ENCODE assay signal across 8 cellular contexts in genomic region chr7:151632750-151633515, GRCh38.
DNase-seq lines count a peak whose midpoint lies in the region; ATAC-seq, FAIRE-seq and TF ChIP-seq lines count a peak whose summit lies in the region.

No MANE protein-coding gene starts in this region.

- H3K4me3 ChIP-seq in AG04449 (ENCODE audit: low read depth, low read length) (peak overlapping the region; percentile 85), K562 (peak overlapping the region; percentile 37)

- BruUV-seq in K562 (replicated peaks; lab: Mats Ljungman, UMichigan) = no TSS peak

- H3K9me3 ChIP-seq in K562 (replicated peaks; ENCODE audit: control insufficient read depth, insufficient read depth, low read depth, low read length) = no peaks in the 10 kb centered on the region

- in situ Hi-C loops in K562 (cut with MboI) = no loop called here

- H3K27ac ChIP-seq in K562 (ENCODE audit: extremely low read depth, low read depth, low read length) = no peak overlapping the region

- H3K9me3 Mint-ChIP-seq in T-helper 2 cell treated with Interferon-gamma antibody and Interleukin-4, amounts not matched to agents 5 μg/mL and 100 μg/mL, for 36 hours = peaks cover 5% of the 10 kb centered on the region

- H3K4me3 Mint-ChIP-seq in T-helper 2 cell treated with Interferon-gamma antibody and Interleukin-4, amounts not matched to agents 5 μg/mL and 100 μg/mL, for 36 hours = peak overlapping the region; percentile 98

- no peaks in the 10 kb centered on the region for H3K27me3 Mint-ChIP-seq in T-helper 2 cell treated with Interferon-gamma antibody and Interleukin-4, amounts not matched to agents 5 μg/mL and 100 μg/mL, for 36 hours (ENCODE audit: low read depth)

- H3K4me2 ChIP-seq in K562 (ENCODE audit: insufficient read depth, low read length) = peak overlapping the region; percentile 47

- TF ChIP-seq RAD21 in K562 (CRISPR knock-in tag; conservative IDR thresholded peaks at IDR 0.05 in 1 of 2, IDR thresholded peaks at IDR 0.05 in 1 of 2) = no peak

- no peak for DNase-seq in AG04449 (ENCODE audit: low read depth, low spot score)
- peak; percentile 59 for DNase-seq in T-helper 2 cell treated with Interferon-gamma antibody and Interleukin-4, amounts not matched to agents 5 μg/mL and 100 μg/mL, for 36 hours (ENCODE audit: low spot score)
- DNase-seq in K562 (ENCODE audit: extremely low read depth in 1 of 4, low spot score in 3 of 4) = peak in 2 of 4 experiments; percentile 48 to 62
- DNase-seq in iPS-NIHi7 (ENCODE audit: extremely low spot score) = peak; percentile 43
- DNase-seq in stimulated activated CD4-positive, alpha-beta T cell treated with anti-CD3 and anti-CD28 coated beads, Interleukin-15, amount 100 ng/mL, for 1 hour (ENCODE audit: low read depth in 1 of 2, low spot score in 1 of 2) = peak; percentile 7 to 38
- DNase-seq in GOT3 (lab: John Stamatoyannopoulos, UW) = no peak

- 7% methylated on average over 28 of the region's 28 CpGs for WGBS in K562 (ENCODE audit: insufficient coverage, low coverage, missing lambda C conversion rate)

- peak; percentile 68 for FAIRE-seq in K562 (lab: Jason Lieb, UNC)

- TF ChIP-seq CTCF in AG04449 (IDR thresholded peaks at IDR 0.05; ENCODE audit: insufficient read depth, low read length, missing control alignments) (no peak), K562 (IDR thresholded peaks at IDR 0.05 in 2 of 3, conservative IDR thresholded peaks at IDR 0.05 in 1 of 3; ENCODE audit: insufficient read depth in 2 of 3, low read depth in 1 of 3, low read length in 3 of 3) (no peak)

- peaks cover 24 to 33% of the 10 kb centered on the region in 2 experiments for H3K27me3 ChIP-seq in K562 (ENCODE audit: control insufficient read depth in 2 of 2, insufficient read depth in 2 of 2, low read length in 2 of 2)

- intact Hi-C loops in K562 (cut with micrococcal nuclease) = loop anchor here (5.0 to 10.0 kb wide), 3 partner anchors 116 to 268 kb away; partner anchors contain the start of gene RHEB

- TF ChIP-seq POLR2A in K562 (conservative IDR thresholded peaks at IDR 0.05) = no peak

- peaks cover 5% of the 10 kb centered on the region for H4K20me1 ChIP-seq in K562 (replicated peaks; ENCODE audit: control insufficient read depth, insufficient read depth, low read length)

- H3K27ac Mint-ChIP-seq in T-helper 2 cell treated with Interferon-gamma antibody and Interleukin-4, amounts not matched to agents 5 μg/mL and 100 μg/mL, for 36 hours = peak overlapping the region; percentile 97

- no peaks in the 10 kb centered on the region for H3K79me2 ChIP-seq in K562 (ENCODE audit: control insufficient read depth, insufficient read depth, low read length)

- ATAC-seq in GM19023 (IDR thresholded peaks at IDR 0.05; ENCODE audit: unreplicated experiment) (peak; percentile 48), HG03159 (IDR thresholded peaks at IDR 0.05; ENCODE audit: unreplicated experiment) (peak; percentile 66), K562 (peak; percentile 73)

- CTCF ChIA-PET in AG04449 (lab: Yijun Ruan, JAX) (interaction anchor here (0.6 to 12.4 kb wide), 31 partner anchors 11 to 318 kb away, joined by 3 to 94 read pairs (median 3); no protein-coding TSS in a partner anchor), K562 (lab: Yijun Ruan, JAX; ENCODE audit: low intra/inter-chr PET ratio) (interaction anchor here (0.9 kb wide), 1 partner anchor 157 kb away, joined by 4 read pairs; no protein-coding TSS in a partner anchor)

- peaks cover 20% of the 10 kb centered on the region for H3K4me1 Mint-ChIP-seq in T-helper 2 cell treated with Interferon-gamma antibody and Interleukin-4, amounts not matched to agents 5 μg/mL and 100 μg/mL, for 36 hours (ENCODE audit: low read depth)

- TF ChIP-seq EP300 in K562 (IDR thresholded peaks at IDR 0.05; ENCODE audit: low read length) = no peak

- peaks cover 5% of the 10 kb centered on the region for H3K36me3 Mint-ChIP-seq in T-helper 2 cell treated with Interferon-gamma antibody and Interleukin-4, amounts not matched to agents 5 μg/mL and 100 μg/mL, for 36 hours (ENCODE audit: low read depth)

- H3K9ac ChIP-seq in K562 (ENCODE audit: insufficient read depth in 1 of 2, low read depth in 2 of 2, low read length in 2 of 2) = peak overlapping the region in 1 of 2 experiments; percentile 61; a peak in 2 of 4 replicates

- peak overlapping the region; percentile 78 for H2AFZ ChIP-seq in K562 (ENCODE audit: low read depth, low read length)

- POLR2A ChIA-PET in AG04449 (lab: Yijun Ruan, JAX) (interaction anchor here (0.6 to 1.5 kb wide), 5 partner anchors 22 to 205 kb away, joined by 3 to 5 read pairs (median 3); no protein-coding TSS in a partner anchor), K562 (lab: Yijun Ruan, JAX) (interaction anchor here (0.5 to 1.3 kb wide), 7 partner anchors 10 to 1776 kb away, joined by 3 to 4 read pairs (median 3); no protein-coding TSS in a partner anchor)

- no peaks in the 10 kb centered on the region for H3K36me3 ChIP-seq in K562 (ENCODE audit: control insufficient read depth, insufficient read depth, low read length)

- H3K4me1 ChIP-seq in K562 (replicated peaks in 1 of 2; ENCODE audit: control insufficient read depth in 2 of 2, insufficient read depth in 2 of 2, low read length in 2 of 2) = peaks cover 6 to 15% of the 10 kb centered on the region in 2 experiments; a peak in 3 of 5 replicates

- H3K9me1 ChIP-seq in K562 (ENCODE audit: control insufficient read depth, insufficient read depth, low read length) = no peaks in the 10 kb centered on the region

TF ChIP-seq in K562, 482 proteins besides CTCF, POLR2A, EP300 and RAD21 (continues in another document):
- TF ChIP-seq ZNF318 (IDR thresholded peaks at IDR 0.05; ENCODE audit: borderline replicate concordance in 1 of 2, low read depth in 1 of 2) = no peak
- TF ChIP-seq SRSF3 (IDR thresholded peaks at IDR 0.05; ENCODE audit: insufficient read depth, low read length) = no peak
- no peak for TF ChIP-seq PTBP1 (IDR thresholded peaks at IDR 0.05; ENCODE audit: low read depth, low read length)
- no peak for TF ChIP-seq FOXA1 (IDR thresholded peaks at IDR 0.05; ENCODE audit: borderline replicate concordance)
- no peak for TF ChIP-seq HNRNPH1 (optimal IDR thresholded peaks at IDR 0.05; ENCODE audit: low read depth, low read length)
- no peak for TF ChIP-seq ZNF316 (IDR thresholded peaks at IDR 0.05)
- TF ChIP-seq TEAD1 (CRISPR knock-in tag; IDR thresholded peaks at IDR 0.05) = no peak
- TF ChIP-seq ATF3 (IDR thresholded peaks at IDR 0.05) = no peak
- no peak for TF ChIP-seq ATF3 (CRISPR knock-in tag; conservative IDR thresholded peaks at IDR 0.05)

Comparison
In these comparisons a context has a peak if more than half of its experiments do, and no peak if none do; other contexts are left out.
1. DNase-seq: peak in T-helper 2 cell treated with Interferon-gamma antibody and Interleukin-4, amounts not matched to agents 5 μg/mL and 100 μg/mL, for 36 hours (single experiment), iPS-NIHi7 (single experiment) and stimulated activated CD4-positive, alpha-beta T cell treated with anti-CD3 and anti-CD28 coated beads, Interleukin-15, amount 100 ng/mL, for 1 hour (2 of 2); none in AG04449 (single experiment) and GOT3 (single experiment).
2. Peak in every context shown above with its lines, with median percentiles within 50 percentile points of each other: ATAC-seq.